ENCODE assay signal across 18 cellular contexts in the genomic region with DNA sequence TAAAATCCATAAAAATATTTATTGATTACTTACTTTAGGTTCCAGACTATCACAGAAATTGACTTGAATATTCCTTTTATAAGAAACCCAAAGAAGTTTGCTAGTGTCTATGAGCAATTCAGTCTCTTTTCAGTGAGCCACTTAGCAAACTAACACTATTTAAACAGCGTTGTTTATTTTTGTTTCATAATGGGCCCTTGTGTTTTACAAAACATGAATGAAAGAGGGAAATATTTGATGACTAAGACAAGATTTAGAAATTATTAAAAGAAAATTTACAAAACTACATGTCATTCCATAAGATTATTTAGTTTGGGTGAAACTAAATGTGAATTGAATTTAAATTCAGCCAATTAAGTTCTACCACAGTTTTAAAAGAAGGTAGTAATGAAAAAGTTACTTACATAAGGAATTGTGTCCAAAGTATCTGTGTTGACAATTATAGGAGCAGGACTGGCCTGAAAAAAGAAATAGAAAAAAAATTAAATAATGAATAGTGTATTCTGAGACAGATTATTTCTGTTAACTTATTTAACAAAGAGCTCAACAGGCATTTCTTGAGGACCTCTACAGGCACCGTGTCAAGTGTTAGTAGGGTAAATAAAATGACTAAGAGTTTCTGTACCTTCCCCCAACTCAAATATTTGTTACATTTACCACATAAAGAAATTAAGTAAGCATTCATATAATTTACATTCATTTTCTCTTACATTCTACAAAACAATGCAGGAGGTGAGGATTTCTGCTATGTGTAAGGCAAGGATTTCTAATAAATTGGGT.
DNase-seq lines count a peak whose midpoint lies in the region; ATAC-seq and TF ChIP-seq lines count a peak whose summit lies in the region.
"Had no signal": no experiment of that assay in that cellular context is flagged by ENCODE, and none has a peak within 500 bp of the region (broad histone marks: within the 10 kb centered on the region; RNA-seq: fewer than 3 reads in every experiment).

No MANE protein-coding gene starts in this region.

- H3K27me3 Mint-ChIP-seq in activated T-cell treated with anti-CD3 and anti-CD28 coated beads, Interleukin-2, amount 50 U/mL, for 24 hours, result no peaks in the 10 kb centered on the region
- H3K27me3 Mint-ChIP-seq: CD4-positive, CD25-positive, alpha-beta regulatory T cell had no signal

- WGBS in upper lobe of left lung, 2 donors, result 64 to 69% methylated on average over 2 of the region's 2 CpGs

- H3K27me3 ChIP-seq in left lung (no peaks in the 10 kb centered on the region), upper lobe of left lung (no peaks in the 10 kb centered on the region)
- H3K27me3 ChIP-seq: Peyer's patch, SJSA1 had no signal

- H3K4me1 ChIP-seq in left lung (no peaks in the 10 kb centered on the region), upper lobe of left lung (peaks cover 0 to 17% (median 0%) of the 10 kb centered on the region in 4 donors)
- H3K4me1 ChIP-seq: Peyer's patch, SJSA1 had no signal

- H3K27ac ChIP-seq in left lung, result peak overlapping the region; percentile 10 to 68
- peak overlapping the region in 1 of 4 donors; percentile 75 for H3K27ac ChIP-seq in upper lobe of left lung
- H3K27ac ChIP-seq: Peyer's patch, SJSA1 had no signal

- H3K9me3 ChIP-seq in left lung (no peaks in the 10 kb centered on the region), upper lobe of left lung (no peaks in the 10 kb centered on the region)
- H3K9me3 ChIP-seq: Peyer's patch, SJSA1 had no signal

- intact Hi-C loops in left lung (cut with DNase I), result loop anchor here in 1 of 2 donors (10.0 kb wide), 1 partner anchor 406 kb away; no protein-coding TSS in a partner anchor

- TF ChIP-seq POLR2A in upper lobe of left lung (IDR thresholded peaks at IDR 0.05), result no peak

- DNase-seq in DMS53 treated with DMSO at 0.1 percent for 48 hours (lab: John Stamatoyannopoulos, UW; ENCODE audit: unreplicated experiment) (peak; percentile 94), NCI-H345 treated with DMSO at 0.1 percent for 48 hours (lab: John Stamatoyannopoulos, UW; ENCODE audit: unreplicated experiment) (peak; percentile 24), left lung (no peak), upper lobe of left lung (peak in 1 of 2 donors; percentile 44)
- DNase-seq in activated T-cell treated with anti-CD3 and anti-CD28 coated beads, Interleukin-2, amount 50 U/mL, for 24 hours, result no peak
- no peak for DNase-seq in stimulated activated effector memory CD8-positive, alpha-beta T cell treated with anti-CD3 and anti-CD28 coated beads, Interleukin-12 subunit alpha, Interleukin-12 subunit beta, amount 100 ng/mL, for 72 hours (ENCODE audit: low spot score in 2 of 2)
- DNase-seq: CD4-positive, CD25-positive, alpha-beta regulatory T cell; GOT3; HCEC 1CT; KG1; NCI-H1092; NCI-H1436 treated with DMSO at 0.1 percent for 48 hours; NCI-H2081 treated with DMSO at 0.1 percent for 48 hours; NCI-H524 treated with DMSO at 0.1 percent for 48 hours; Peyer's patch; T-helper 1 cell had no signal

- ATAC-seq in left lung (peak; percentile 55), upper lobe of left lung (ENCODE audit: low FRiP score in 2 of 2) (peak; percentile 27 to 31), GM18858 (IDR thresholded peaks at IDR 0.05; ENCODE audit: unreplicated experiment) (no peak)
- ATAC-seq in stimulated activated effector memory CD8-positive, alpha-beta T cell treated with anti-CD3 and anti-CD28 coated beads, Interleukin-12 subunit alpha, Interleukin-12 subunit beta, amount 100 ng/mL, for 72 hours, result no peak

- no peaks in the 10 kb centered on the region for H3K36me3 Mint-ChIP-seq in activated T-cell treated with anti-CD3 and anti-CD28 coated beads, Interleukin-2, amount 50 U/mL, for 24 hours (ENCODE audit: low read depth)
- H3K36me3 Mint-ChIP-seq in stimulated activated effector memory CD8-positive, alpha-beta T cell treated with anti-CD3 and anti-CD28 coated beads, Interleukin-12 subunit alpha, Interleukin-12 subunit beta, amount 100 ng/mL, for 72 hours, result no peaks in the 10 kb centered on the region
- H3K36me3 Mint-ChIP-seq: CD4-positive, CD25-positive, alpha-beta regulatory T cell had no signal

- H3K36me3 ChIP-seq in left lung, result no peaks in the 10 kb centered on the region
- H3K36me3 ChIP-seq in upper lobe of left lung, result no peaks in the 10 kb centered on the region
- H3K36me3 ChIP-seq: Peyer's patch, SJSA1 had no signal

- H3K9me3 Mint-ChIP-seq in activated T-cell treated with anti-CD3 and anti-CD28 coated beads, Interleukin-2, amount 50 U/mL, for 24 hours, result peaks cover 18% of the 10 kb centered on the region
- peaks cover 12% of the 10 kb centered on the region for H3K9me3 Mint-ChIP-seq in stimulated activated effector memory CD8-positive, alpha-beta T cell treated with anti-CD3 and anti-CD28 coated beads, Interleukin-12 subunit alpha, Interleukin-12 subunit beta, amount 100 ng/mL, for 72 hours

- TF ChIP-seq CTCF in left lung (IDR thresholded peaks at IDR 0.05) (no peak), upper lobe of left lung (IDR thresholded peaks at IDR 0.05) (no peak)

- H3K4me1 Mint-ChIP-seq in activated T-cell treated with anti-CD3 and anti-CD28 coated beads, Interleukin-2, amount 50 U/mL, for 24 hours (ENCODE audit: low read depth), result no peaks in the 10 kb centered on the region
- no peaks in the 10 kb centered on the region for H3K4me1 Mint-ChIP-seq in stimulated activated effector memory CD8-positive, alpha-beta T cell treated with anti-CD3 and anti-CD28 coated beads, Interleukin-12 subunit alpha, Interleukin-12 subunit beta, amount 100 ng/mL, for 72 hours
- H3K4me1 Mint-ChIP-seq: CD4-positive, CD25-positive, alpha-beta regulatory T cell had no signal

- H3K27ac Mint-ChIP-seq in activated T-cell treated with anti-CD3 and anti-CD28 coated beads, Interleukin-2, amount 50 U/mL, for 24 hours, result no peak overlapping the region
- H3K27ac Mint-ChIP-seq in stimulated activated effector memory CD8-positive, alpha-beta T cell treated with anti-CD3 and anti-CD28 coated beads, Interleukin-12 subunit alpha, Interleukin-12 subunit beta, amount 100 ng/mL, for 72 hours, result no peak overlapping the region
- H3K27ac Mint-ChIP-seq: CD4-positive, CD25-positive, alpha-beta regulatory T cell had no signal

- H3K4me3 ChIP-seq in left lung (no peak overlapping the region), upper lobe of left lung (no peak overlapping the region)
- H3K4me3 ChIP-seq: Peyer's patch, SJSA1 had no signal

- no peak overlapping the region for H3K4me3 Mint-ChIP-seq in activated T-cell treated with anti-CD3 and anti-CD28 coated beads, Interleukin-2, amount 50 U/mL, for 24 hours
- H3K4me3 Mint-ChIP-seq in stimulated activated effector memory CD8-positive, alpha-beta T cell treated with anti-CD3 and anti-CD28 coated beads, Interleukin-12 subunit alpha, Interleukin-12 subunit beta, amount 100 ng/mL, for 72 hours, result no peak overlapping the region
- H3K4me3 Mint-ChIP-seq: CD4-positive, CD25-positive, alpha-beta regulatory T cell had no signal

- peak in 1 of 4 donors; percentile 77 for TF ChIP-seq EP300 in upper lobe of left lung (IDR thresholded peaks at IDR 0.05)

Comparison
In these comparisons a context has a peak if more than half of its experiments do, and no peak if none do; other contexts are left out.
1. DNase-seq: peak in DMS53 treated with DMSO at 0.1 percent for 48 hours (single experiment) and NCI-H345 treated with DMSO at 0.1 percent for 48 hours (single experiment); none in left lung (0 of 2), activated T-cell treated with anti-CD3 and anti-CD28 coated beads, Interleukin-2, amount 50 U/mL, for 24 hours (single experiment) and stimulated activated effector memory CD8-positive, alpha-beta T cell treated with anti-CD3 and anti-CD28 coated beads, Interleukin-12 subunit alpha, Interleukin-12 subunit beta, amount 100 ng/mL, for 72 hours (0 of 2).
2. ATAC-seq: peak in left lung (single experiment) and upper lobe of left lung (2 of 2); none in GM18858 (single experiment) and stimulated activated effector memory CD8-positive, alpha-beta T cell treated with anti-CD3 and anti-CD28 coated beads, Interleukin-12 subunit alpha, Interleukin-12 subunit beta, amount 100 ng/mL, for 72 hours (single experiment).